In genomic region chr3:45043715-45044299, GRCh38 we compare ENCODE assay signal across 9 cellular contexts. TPM values are rescaled to one million over a fixed set of nuclear protein-coding genes. Genes with fewer than 3 reads are reported as not detected.
DNase-seq lines count a peak whose midpoint lies in the region; ATAC-seq and TF ChIP-seq lines count a peak whose summit lies in the region.
"Had no signal": no experiment of that assay in that cellular context is flagged by ENCODE, and none has a peak within 500 bp of the region (broad histone marks: within the 10 kb centered on the region; RNA-seq: fewer than 3 reads in every experiment).

No MANE protein-coding gene starts in this region.

- peak; percentile 75 for ATAC-seq in IMR-90 (ENCODE audit: low read depth)
- no peak for ATAC-seq in GM19452 (IDR thresholded peaks at IDR 0.05; ENCODE audit: unreplicated experiment)
- ATAC-seq in GM21528 (IDR thresholded peaks at IDR 0.05; ENCODE audit: low FRiP score, unreplicated experiment): no peak

- H3K36me3 ChIP-seq in IMR-90 (ENCODE audit: control insufficient read depth, insufficient read depth, low read length): no peaks in the 10 kb centered on the region

- H3K23ac ChIP-seq in IMR-90 (ENCODE audit: low read depth, low read length): peak overlapping the region; percentile 99

- H3K4me1 ChIP-seq in IMR-90 (ENCODE audit: control insufficient read depth, insufficient read depth, low read length): peaks cover 24% of the 10 kb centered on the region

- dilution Hi-C loops in IMR-90 (cut with HindIII; ENCODE audit: low sequenced_read_pairs, unreplicated experiment): loop anchor here (25.0 kb wide), 1 partner anchor 468 kb away; no protein-coding TSS in a partner anchor

- peak overlapping the region; percentile 64 for H2AFZ ChIP-seq in IMR-90 (replicated peaks; ENCODE audit: low read length, poor library complexity)

- peak; percentile 56 for TF ChIP-seq RAD21 in IMR-90 (IDR thresholded peaks at IDR 0.05; ENCODE audit: low read length)

- H3K56ac ChIP-seq in IMR-90 (ENCODE audit: extremely low read depth, insufficient read depth, low read length): peak overlapping the region; percentile 97

- peak overlapping the region; percentile 47 for H2AK9ac ChIP-seq in IMR-90 (replicated peaks; ENCODE audit: low read depth, low read length, poor library complexity)

- in situ Hi-C loops in IMR-90 (cut with MboI; ENCODE audit: low sequenced_read_pairs) (loop anchor here (5.0 to 25.0 kb wide), 2 partner anchors 178 to 1043 kb away; no protein-coding TSS in a partner anchor), astrocyte of the spinal cord (cut with HindIII; ENCODE audit: low sequenced_read_pairs) (loop anchor here (25.0 kb wide), 1 partner anchor 468 kb away; no protein-coding TSS in a partner anchor)

- no peaks in the 10 kb centered on the region for H4K20me1 ChIP-seq in IMR-90 (ENCODE audit: insufficient read depth, low read length)

- H2BK20ac ChIP-seq in IMR-90 (ENCODE audit: low read depth, low read length): peak overlapping the region; percentile 99

- TF ChIP-seq POLR2A in IMR-90 (IDR thresholded peaks at IDR 0.05; ENCODE audit: low read depth, low read length): no peak

- no CpG with 5 or more reads among the region's 2 CpGs for WGBS in IMR-90 (ENCODE audit: extremely low coverage in 2 of 2, insufficient read length in 1 of 2), 2 experiments

- peak overlapping the region; percentile 97 for H2AK5ac ChIP-seq in IMR-90 (ENCODE audit: low read depth, low read length)

- peak overlapping the region; percentile 90 for H3K14ac ChIP-seq in IMR-90 (replicated peaks; ENCODE audit: low read depth, low read length)

- POLR2A ChIA-PET in AG04450 (lab: Yijun Ruan, JAX) (interaction anchor here (0.5 to 0.7 kb wide), 2 partner anchors 38 to 181 kb away, joined by 3 to 7 read pairs; no protein-coding TSS in a partner anchor), IMR-90 (lab: Charles Lee; ENCODE audit: unreplicated experiment) (interaction anchor here (0.7 kb wide), 2 partner anchors 80 to 486 kb away, joined by 3 read pairs; no protein-coding TSS in a partner anchor)

- intact Hi-C loops in IMR-90 (cut with micrococcal nuclease): loop anchor here (5.0 to 10.0 kb wide), 2 partner anchors 78 to 551 kb away; partner anchors contain the start of gene LIMD1

- peak overlapping the region; percentile 95 for H4K91ac ChIP-seq in IMR-90 (ENCODE audit: insufficient read depth, low read depth, low read length)

- peak overlapping the region; percentile 99 for H3K18ac ChIP-seq in IMR-90 (ENCODE audit: low read depth, low read length)

- peak overlapping the region; percentile 45 for H3K4me2 ChIP-seq in IMR-90 (ENCODE audit: low read depth, low read length)

- H3K79me1 ChIP-seq in IMR-90 (ENCODE audit: low read depth in 1 of 2, low read length in 2 of 2): peaks cover 0 to 9% of the 10 kb centered on the region in 2 experiments; a peak in 1 of 4 replicates

- H3K9me1 ChIP-seq in IMR-90 (ENCODE audit: insufficient read depth, low read length): peaks cover 10% of the 10 kb centered on the region

- H2BK5ac ChIP-seq in IMR-90 (ENCODE audit: low read depth, low read length, poor library complexity, severe bottlenecking): peak overlapping the region; percentile 99

- H3K27me3 ChIP-seq in AG04450 (ENCODE audit: control insufficient read depth, insufficient read depth, low read length): no peaks in the 10 kb centered on the region
- H3K27me3 ChIP-seq in IMR-90 (ENCODE audit: control insufficient read depth, insufficient read depth, low read length): no peaks in the 10 kb centered on the region

- H4K5ac ChIP-seq in IMR-90 (ENCODE audit: low read depth, low read length): peak overlapping the region; percentile 100

- peak overlapping the region; percentile 94 to 98 for H4K8ac ChIP-seq in IMR-90 (ENCODE audit: low read depth in 2 of 2, low read length in 2 of 2)

- peak overlapping the region; percentile 98 for H2BK120ac ChIP-seq in IMR-90 (ENCODE audit: low read depth, low read length)

- H3K4ac ChIP-seq in IMR-90 (ENCODE audit: low read depth, low read length): peak overlapping the region; percentile 98

- peak overlapping the region; percentile 92 for H3K9ac ChIP-seq in IMR-90 (ENCODE audit: low read depth, low read length)

- BruUV-seq in IMR-90 (replicated peaks; lab: Mats Ljungman, UMichigan): no TSS peak

- H3K9me3 ChIP-seq in AG04450 (ENCODE audit: control insufficient read depth, insufficient read depth, low read length) (no peaks in the 10 kb centered on the region), IMR-90 (ENCODE audit: control insufficient read depth, insufficient read depth, low read length) (no peaks in the 10 kb centered on the region)

- CTCF ChIA-PET in AG04450 (lab: Charles Lee) (interaction anchor here (0.6 to 12.2 kb wide), 15 partner anchors 10 to 463 kb away, joined by 3 to 287 read pairs (median 4); partner anchors contain the start of gene TMEM158), IMR-90 (lab: Yijun Ruan, JAX) (interaction anchor here (0.7 to 5.0 kb wide), 6 partner anchors 12 to 616 kb away, joined by 3 to 27 read pairs (median 5); no protein-coding TSS in a partner anchor)

- H3K4me3 ChIP-seq in AG04450 (ENCODE audit: low read depth, low read length) (no peak overlapping the region), IMR-90 (ENCODE audit: insufficient read depth, low read depth, low read length) (no peak overlapping the region), astrocyte of the spinal cord (ENCODE audit: low read depth, low read length) (no peak overlapping the region)

- peak overlapping the region; percentile 98 for H2BK15ac ChIP-seq in IMR-90 (ENCODE audit: low read depth, low read length)

- H3K27ac ChIP-seq in AG04450 (ENCODE audit: low read depth, low read length) (peak overlapping the region; percentile 66), IMR-90 (ENCODE audit: insufficient read depth, low read length) (peak overlapping the region; percentile 100)

- TF ChIP-seq CTCF in AG04450 (IDR thresholded peaks at IDR 0.05; ENCODE audit: low read depth, low read length) (peak; percentile 52), IMR-90 (conservative IDR thresholded peaks at IDR 0.05; ENCODE audit: low read depth, low read length) (peak; percentile 54), astrocyte of the spinal cord (IDR thresholded peaks at IDR 0.05; ENCODE audit: low read depth, low read length) (peak; percentile 44)

- DNase-seq in AG04450 (ENCODE audit: low read depth, low spot score) (peak; percentile 66), IMR-90 (peak; percentile 94), astrocyte of the spinal cord (ENCODE audit: low read depth, low spot score) (peak; percentile 89), kidney tubule cell (ENCODE audit: low spot score) (peak; percentile 63), activated gamma-delta T cell (lab: John Stamatoyannopoulos, UW) (no peak), NCI-H1105 treated with DMSO at 0.1 percent for 48 hours (lab: John Stamatoyannopoulos, UW) (no peak)
- DNase-seq: MM.1S had no signal

TF ChIP-seq in IMR-90, 13 proteins besides CTCF, POLR2A, EP300 and RAD21:
- TF ChIP-seq NFE2L2 (IDR thresholded peaks at IDR 0.05; ENCODE audit: low read depth, low read length): peak; percentile 37
- TF ChIP-seq MAFK (IDR thresholded peaks at IDR 0.05; ENCODE audit: low read depth, low read length): no peak
- TF ChIP-seq ELK1 (IDR thresholded peaks at IDR 0.05; ENCODE audit: borderline replicate concordance, low read depth, low read length): no peak
- no peak for TF ChIP-seq USF2 (IDR thresholded peaks at IDR 0.05; ENCODE audit: low read depth, low read length)
- peak; percentile 99 for TF ChIP-seq FOS (IDR thresholded peaks at IDR 0.05; ENCODE audit: low read depth, low read length)
- TF ChIP-seq CEBPB (IDR thresholded peaks at IDR 0.05; ENCODE audit: low read depth, low read length): no peak
- TF ChIP-seq SMC3 (IDR thresholded peaks at IDR 0.05; ENCODE audit: low read depth, low read length): peak; percentile 46
- peak; percentile 56; the same call in 1 of the 2 replicates for TF ChIP-seq BHLHE40 (IDR thresholded peaks at IDR 0.05; ENCODE audit: low read depth, low read length)

RNA-seq across cellular contexts. Expression of gene CLEC3B, which starts 17.7 kb away (rescaled TPM):
- polyA plus RNA-seq in AG04450 (2011; rRNA removed) (4.3 and 4.8 TPM in 2 replicates), IMR-90 (2012; rRNA removed) (13.2 and 13.8 TPM in 2 replicates)
- polyA minus RNA-seq in AG04450 (2011; rRNA and poly(A)+ RNA removed): 0.60 and 0.91 TPM in 2 replicates
- 1.9 and 3.6 TPM in 2 replicates for total RNA-seq in IMR-90 (2012; rRNA removed)
- polyA plus RNA-seq in IMR-90 (2012; cell fraction: cytosol; rRNA removed): 20.2 and 52.4 TPM in 2 replicates
- polyA plus RNA-seq in IMR-90 (2012; cell fraction: nucleus; rRNA removed; ENCODE audit: low replicate concordance): 7.8 and 10.6 TPM in 2 replicates

Comparison
In these comparisons a context has a peak if more than half of its experiments do, and no peak if none do; other contexts are left out.
1. DNase-seq: peak in AG04450 (single experiment), IMR-90 (single experiment), astrocyte of the spinal cord (single experiment) and kidney tubule cell (single experiment); none in activated gamma-delta T cell (single experiment) and NCI-H1105 treated with DMSO at 0.1 percent for 48 hours (single experiment).
2. Peak in every context shown above with its lines, with median percentiles within 50 percentile points of each other: CTCF ChIP-seq.